1 cellular context compared by ENCODE assay signal in genomic region chr10:125721035-125721434, GRCh38.
TF ChIP-seq lines count a peak whose summit lies in the region.

No MANE protein-coding gene starts in this region.

TF ChIP-seq in HCT116, 20 proteins besides CTCF, POLR2A, EP300 and RAD21 (continued from another document):
- TF ChIP-seq MAX (IDR thresholded peaks at IDR 0.05) (no peak), JUND (IDR thresholded peaks at IDR 0.05) (no peak), SP1 (IDR thresholded peaks at IDR 0.05; ENCODE audit: low read depth) (no peak), FOSL1 (IDR thresholded peaks at IDR 0.05; ENCODE audit: low read depth) (no peak), EZH2 (IDR thresholded peaks at IDR 0.05) (no peak), SRF (IDR thresholded peaks at IDR 0.05; ENCODE audit: low read depth) (no peak), EGR1 (IDR thresholded peaks at IDR 0.05; ENCODE audit: low read depth) (no peak)
